18 cellular contexts compared by ENCODE assay signal in the genomic region with DNA sequence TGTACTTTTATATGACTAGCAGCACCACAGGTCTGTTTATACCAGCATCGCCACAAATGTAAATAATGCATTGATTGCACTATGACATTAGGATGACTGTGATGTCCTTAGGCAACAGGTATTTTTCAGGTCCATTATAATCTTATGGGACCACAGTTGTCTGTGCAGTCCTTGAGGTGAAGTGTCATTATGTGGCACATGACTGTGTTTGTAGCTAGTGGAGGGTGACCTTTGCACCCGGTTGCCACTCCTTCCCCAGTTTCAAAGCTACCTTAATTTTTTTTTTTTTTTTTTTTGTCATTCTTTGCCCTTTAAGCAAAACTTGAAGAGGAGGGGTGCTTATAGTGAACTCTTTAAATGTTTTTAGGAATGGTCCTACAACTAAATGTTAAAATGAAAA.
DNase-seq lines count a peak whose midpoint lies in the region; ATAC-seq and TF ChIP-seq lines count a peak whose summit lies in the region.
"Had no signal": no experiment of that assay in that cellular context is flagged by ENCODE, and none has a peak within 500 bp of the region (broad histone marks: within the 10 kb centered on the region; RNA-seq: fewer than 3 reads in every experiment).

No MANE protein-coding gene starts in this region.

- H3K27ac Mint-ChIP-seq in Caco-2 (ENCODE audit: unreplicated experiment), result no peak overlapping the region
- no peak overlapping the region for H3K27ac Mint-ChIP-seq in activated CD8-positive, alpha-beta memory T cell treated with anti-CD3 and anti-CD28 coated beads, Interleukin-2, amount 10 ng/mL, durations not matched to agents 7 days and 5 days
- H3K27ac Mint-ChIP-seq: CD4-positive, CD25-positive, alpha-beta regulatory T cell had no signal

- intact Hi-C loops in Caco-2 (cut with micrococcal nuclease; ENCODE audit: unreplicated experiment) (loop anchor here (2.0 kb wide), 1 partner anchor 19 kb away; no protein-coding TSS in a partner anchor), left colon (cut with DNase I, micrococcal nuclease) (no loop called here), sciatic nerve (cut with DNase I) (no loop called here)

- no peaks in the 10 kb centered on the region for H3K36me3 ChIP-seq in Caco-2 (ENCODE audit: control insufficient read depth, insufficient read depth, low read length)
- H3K36me3 ChIP-seq: BLaER1 treated with 17β-estradiol and CSF1 and Interleukin-3, amounts not matched to agents 10 nM and 100 nM; HAP-1 had no signal

- H3K27me3 Mint-ChIP-seq in Caco-2 (ENCODE audit: insufficient read depth, unreplicated experiment), result no peaks in the 10 kb centered on the region
- H3K27me3 Mint-ChIP-seq in activated CD8-positive, alpha-beta memory T cell treated with anti-CD3 and anti-CD28 coated beads, Interleukin-2, amount 10 ng/mL, durations not matched to agents 7 days and 5 days, result no peaks in the 10 kb centered on the region
- H3K27me3 Mint-ChIP-seq: CD4-positive, CD25-positive, alpha-beta regulatory T cell had no signal

- H3K9me3 ChIP-seq in Caco-2, result no peaks in the 10 kb centered on the region
- H3K9me3 ChIP-seq: HAP-1 had no signal

- H3K4me3 ChIP-seq in Caco-2 (ENCODE audit: low read depth, low read length), result no peak overlapping the region
- H3K4me3 ChIP-seq: BLaER1 treated with 17β-estradiol and CSF1 and Interleukin-3, amounts not matched to agents 10 nM and 100 nM; HAP-1 had no signal

- no TSS peak for BruUV-seq in Caco-2 (replicated peaks; lab: Mats Ljungman, UMichigan)

- CTCF ChIA-PET in Caco-2 (lab: Charles Lee), result interaction anchor here (0.7 kb wide), 1 partner anchor 20 kb away, joined by 4 read pairs; no protein-coding TSS in a partner anchor
- CTCF ChIA-PET in activated CD8-positive, alpha-beta memory T cell treated with anti-CD3 and anti-CD28 coated beads, Interleukin-2, amount 10 ng/mL, durations not matched to agents 7 days and 5 days (lab: Charles Lee), result no interaction called here
- CTCF ChIA-PET in RWPE1 (lab: Yijun Ruan, JAX), result interaction anchor here (0.7 kb wide), 1 partner anchor 15 kb away, joined by 5 read pairs; no protein-coding TSS in a partner anchor

- H3K4me1 Mint-ChIP-seq in Caco-2 (ENCODE audit: low read depth, unreplicated experiment), result peaks cover 7% of the 10 kb centered on the region
- H3K4me1 Mint-ChIP-seq in activated CD8-positive, alpha-beta memory T cell treated with anti-CD3 and anti-CD28 coated beads, Interleukin-2, amount 10 ng/mL, durations not matched to agents 7 days and 5 days, result no peaks in the 10 kb centered on the region
- H3K4me1 Mint-ChIP-seq: CD4-positive, CD25-positive, alpha-beta regulatory T cell had no signal

- H3K9me3 Mint-ChIP-seq in Caco-2 (ENCODE audit: unreplicated experiment), result peaks cover 13% of the 10 kb centered on the region
- no peaks in the 10 kb centered on the region for H3K9me3 Mint-ChIP-seq in activated CD8-positive, alpha-beta memory T cell treated with anti-CD3 and anti-CD28 coated beads, Interleukin-2, amount 10 ng/mL, durations not matched to agents 7 days and 5 days (ENCODE audit: low read depth)

- H3K4me3 Mint-ChIP-seq in Caco-2 (ENCODE audit: unreplicated experiment), result no peak overlapping the region
- no peak overlapping the region for H3K4me3 Mint-ChIP-seq in activated CD8-positive, alpha-beta memory T cell treated with anti-CD3 and anti-CD28 coated beads, Interleukin-2, amount 10 ng/mL, durations not matched to agents 7 days and 5 days
- H3K4me3 Mint-ChIP-seq: CD4-positive, CD25-positive, alpha-beta regulatory T cell had no signal

- no peaks in the 10 kb centered on the region; the same call in 1 of the 2 replicates for H3K27me3 ChIP-seq in Caco-2 (replicated peaks; ENCODE audit: control insufficient read depth, insufficient read depth, low read length)
- H3K27me3 ChIP-seq: BLaER1 treated with 17β-estradiol and CSF1 and Interleukin-3, amounts not matched to agents 10 nM and 100 nM had no signal

- no peak overlapping the region for H3K27ac ChIP-seq in RWPE1
- H3K27ac ChIP-seq: BLaER1 treated with 17β-estradiol and CSF1 and Interleukin-3, amounts not matched to agents 10 nM and 100 nM had no signal

- POLR2A ChIA-PET in Caco-2 (lab: Charles Lee) (interaction anchor here (0.5 to 0.6 kb wide), 2 partner anchors 594 to 1167 kb away, joined by 3 to 4 read pairs; no protein-coding TSS in a partner anchor), RWPE1 (lab: Yijun Ruan, JAX; ENCODE audit: low non-redundant PET) (no interaction called here)

- H3K4me1 ChIP-seq in Caco-2, result peaks cover 11% of the 10 kb centered on the region; the same call in 1 of the 2 replicates
- H3K4me1 ChIP-seq: BLaER1 treated with 17β-estradiol and CSF1 and Interleukin-3, amounts not matched to agents 10 nM and 100 nM; HAP-1 had no signal

- TF ChIP-seq CTCF in Caco-2 (IDR thresholded peaks at IDR 0.05; ENCODE audit: insufficient read depth in 1 of 2, low read depth in 1 of 2, low read length in 1 of 2, severe bottlenecking in 1 of 2, unreplicated experiment in 1 of 2), result no peak
- TF ChIP-seq CTCF in RWPE1 (conservative IDR thresholded peaks at IDR 0.05; ENCODE audit: low read depth), result no peak

- no peaks in the 10 kb centered on the region for H3K36me3 Mint-ChIP-seq in Caco-2 (ENCODE audit: insufficient read depth, unreplicated experiment)
- no peaks in the 10 kb centered on the region for H3K36me3 Mint-ChIP-seq in activated CD8-positive, alpha-beta memory T cell treated with anti-CD3 and anti-CD28 coated beads, Interleukin-2, amount 10 ng/mL, durations not matched to agents 7 days and 5 days
- H3K36me3 Mint-ChIP-seq: CD4-positive, CD25-positive, alpha-beta regulatory T cell had no signal

- DNase-seq in Caco-2, result peak; percentile 32 to 46
- peak; percentile 27 for DNase-seq in ELR (ENCODE audit: low read depth)
- peak; percentile 23 for DNase-seq in SW480 (ENCODE audit: low spot score)
- peak in 1 of 2 donors; percentile 44 for DNase-seq in left colon
- DNase-seq in stimulated activated CD4-positive, alpha-beta T cell treated with anti-CD3 and anti-CD28 coated beads, Interleukin-12 subunit alpha, Interleukin-12 subunit beta, amount 100 ng/mL, for 4 hours, result no peak
- DNase-seq in activated CD8-positive, alpha-beta memory T cell treated with anti-CD3 and anti-CD28 coated beads, Interleukin-2, amount 10 ng/mL, durations not matched to agents 7 days and 5 days, result no peak
- no peak for DNase-seq in sciatic nerve (ENCODE audit: low spot score)
- no peak for DNase-seq in RWPE1 (ENCODE audit: low spot score)
- DNase-seq: ACHN; Calu3; CD4-positive, CD25-positive, alpha-beta regulatory T cell; DMS 273 treated with DMSO at 0.1 percent for 48 hours; DMS79 treated with DMSO at 0.1 percent for 48 hours; EL; GDM1; IMR-90 had no signal

- peak; percentile 99 for ATAC-seq in left colon
- no peak for ATAC-seq in activated CD8-positive, alpha-beta memory T cell treated with anti-CD3 and anti-CD28 coated beads, Interleukin-2, amount 10 ng/mL, durations not matched to agents 7 days and 5 days
- no peak for ATAC-seq in sciatic nerve

Comparison
In these comparisons a context has a peak if more than half of its experiments do, and no peak if none do; other contexts are left out.
1. DNase-seq: peak in Caco-2 (2 of 2), ELR (single experiment) and SW480 (single experiment); none in stimulated activated CD4-positive, alpha-beta T cell treated with anti-CD3 and anti-CD28 coated beads, Interleukin-12 subunit alpha, Interleukin-12 subunit beta, amount 100 ng/mL, for 4 hours (single experiment), activated CD8-positive, alpha-beta memory T cell treated with anti-CD3 and anti-CD28 coated beads, Interleukin-2, amount 10 ng/mL, durations not matched to agents 7 days and 5 days (single experiment), sciatic nerve (single experiment) and RWPE1 (single experiment).